Comparison of ENCODE assay signal across 8 cellular contexts in the genomic region with DNA sequence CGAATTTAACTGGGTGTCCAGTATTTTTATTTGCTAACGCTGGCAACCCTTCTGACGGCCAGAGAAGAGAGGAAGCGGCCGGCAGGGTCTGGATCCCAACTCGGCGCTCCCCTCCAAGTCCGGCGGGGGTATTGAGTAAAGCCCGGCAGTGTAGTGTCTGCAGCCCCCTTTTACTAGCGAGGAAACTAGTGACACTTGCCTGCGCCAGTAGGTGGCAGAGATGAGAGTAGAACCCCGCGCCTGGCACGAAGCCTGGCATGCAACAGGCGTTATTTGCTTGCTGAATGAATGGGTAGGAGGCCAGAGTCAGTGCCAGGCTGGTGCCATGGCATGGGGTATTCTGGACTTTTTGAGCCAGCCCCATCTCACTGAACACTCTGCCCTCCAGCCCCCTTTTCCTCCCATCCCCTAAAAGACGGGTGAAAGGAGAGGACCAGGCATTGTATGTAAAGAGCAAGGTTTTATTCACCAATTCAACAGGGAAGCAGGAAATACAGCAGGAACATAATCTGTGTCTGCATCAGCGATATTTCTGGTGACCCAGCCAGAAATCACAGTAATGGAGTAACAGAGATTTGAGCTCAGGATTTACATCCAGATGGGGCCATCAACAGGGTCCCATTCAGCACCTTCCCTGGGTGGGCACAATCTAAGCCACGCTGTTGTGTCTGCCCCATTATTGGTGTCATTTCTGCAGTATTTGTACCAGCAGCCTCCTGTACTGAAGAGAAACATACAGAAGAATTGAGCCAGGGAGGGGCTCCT. TPM values are rescaled to one million over a fixed set of nuclear protein-coding genes. Genes with fewer than 3 reads are reported as not detected.
DNase-seq lines count a peak whose midpoint lies in the region; ATAC-seq and TF ChIP-seq lines count a peak whose summit lies in the region.

No MANE protein-coding gene starts in this region.

- peaks cover 56% of the 10 kb centered on the region for H3K4me1 ChIP-seq in adipocyte (ENCODE audit: control insufficient read depth, insufficient read depth, low read length)
- peaks cover 0 to 69% (median 42%) of the 10 kb centered on the region in 12 donors for H3K4me1 ChIP-seq in heart left ventricle
- peaks cover 7% of the 10 kb centered on the region in 2 experiments for H3K4me1 ChIP-seq in trophoblast cell (ENCODE audit: control insufficient read depth in 1 of 2, insufficient read depth in 2 of 2, low read length in 2 of 2)
- peaks cover 11 to 31% (median 27%) of the 10 kb centered on the region in 4 donors for H3K4me1 ChIP-seq in transverse colon

- peak overlapping the region; percentile 97 for H3K9ac ChIP-seq in adipocyte (ENCODE audit: low read length)
- peak overlapping the region; percentile 20 for H3K9ac ChIP-seq in trophoblast cell (ENCODE audit: low read length)

- CTCF ChIA-PET in BJ (lab: Yijun Ruan, JAX) = interaction anchor here (0.7 to 3.2 kb wide), 11 partner anchors 9 to 274 kb away, joined by 3 to 22 read pairs (median 4); partner anchors contain the start of gene ZSCAN2

- H2BK12ac ChIP-seq in trophoblast cell (ENCODE audit: low read length) = no peak overlapping the region

- DNase-seq in BJ (ENCODE audit: low read depth) (no peak), NCI-H1105 treated with DMSO at 0.1 percent for 48 hours (lab: John Stamatoyannopoulos, UW) (peak; percentile 72), T follicular helper cell (ENCODE audit: low read depth) (peak; percentile 67), adipocyte (ENCODE audit: low read depth) (peak; percentile 92), heart left ventricle (peak; percentile 76 to 87 (median 82)), trophoblast cell (peak; percentile 23 to 69), transverse colon (peak; percentile 86)

- POLR2A ChIA-PET in BJ (lab: Charles Lee) = interaction anchor here (0.6 kb wide), 1 partner anchor 11 kb away, joined by 6 read pairs; no protein-coding TSS in a partner anchor

- H4K91ac ChIP-seq in trophoblast cell (ENCODE audit: low read depth, low read length) = no peak overlapping the region

- H3K23ac ChIP-seq in trophoblast cell (ENCODE audit: low read length) = no peak overlapping the region

- H3K9me3 ChIP-seq in adipocyte (ENCODE audit: control insufficient read depth, low read length) (no peaks in the 10 kb centered on the region), heart left ventricle (no peaks in the 10 kb centered on the region), trophoblast cell (ENCODE audit: insufficient read depth, low read depth, low read length) (no peaks in the 10 kb centered on the region), transverse colon (no peaks in the 10 kb centered on the region)

- H2AFZ ChIP-seq in trophoblast cell (ENCODE audit: insufficient read depth, low read length, poor library complexity) = no peak overlapping the region

- in situ Hi-C loops in transverse colon (cut with MboI; ENCODE audit: low pct_ligation_motif_present in 1 of 4, low pct_unique_long_range_greater_than_20kb in 1 of 4, low sequenced_read_pairs in 3 of 4) = loop anchor here in 1 of 4 donors (25.0 kb wide), 1 partner anchor 107 kb away; no protein-coding TSS in a partner anchor

- peaks cover 8% of the 10 kb centered on the region for H3K79me1 ChIP-seq in trophoblast cell (ENCODE audit: low read length)

- no peak overlapping the region for H4K12ac ChIP-seq in trophoblast cell (ENCODE audit: low read depth, low read length)

- no peak for TF ChIP-seq EP300 in transverse colon (IDR thresholded peaks at IDR 0.05; ENCODE audit: low read depth)

- no peak overlapping the region for H3K4ac ChIP-seq in trophoblast cell (ENCODE audit: low read depth, low read length)

- no peak overlapping the region for H2AK5ac ChIP-seq in trophoblast cell (ENCODE audit: low read length)

- no peak overlapping the region for H2BK120ac ChIP-seq in trophoblast cell (ENCODE audit: insufficient read depth, low read length, poor library complexity)

- peaks cover 2% of the 10 kb centered on the region; the same call in 1 of the 2 replicates for H3K36me3 ChIP-seq in BJ (ENCODE audit: control insufficient read depth, insufficient read depth, low read length)
- H3K36me3 ChIP-seq in adipocyte (ENCODE audit: control insufficient read depth, insufficient read depth, low read length, severe bottlenecking) = peaks cover 24% of the 10 kb centered on the region
- peaks cover 0 to 30% (median 28%) of the 10 kb centered on the region in 9 donors for H3K36me3 ChIP-seq in heart left ventricle
- peaks cover 12 to 13% of the 10 kb centered on the region in 2 experiments for H3K36me3 ChIP-seq in trophoblast cell (ENCODE audit: control insufficient read depth in 1 of 2, insufficient read depth in 2 of 2, low read length in 2 of 2)
- H3K36me3 ChIP-seq in transverse colon = peaks cover 0 to 10% (median under 1%) of the 10 kb centered on the region in 4 donors

- ATAC-seq in GM21526 (IDR thresholded peaks at IDR 0.05; ENCODE audit: low FRiP score, unreplicated experiment) = peak; percentile 36
- ATAC-seq in heart left ventricle = peak; percentile 26 to 62 (median 41)

- no peak overlapping the region for H3K14ac ChIP-seq in trophoblast cell (ENCODE audit: low read length)

- WGBS in heart left ventricle, 4 donors = 6 to 8% (median 7%) methylated on average over 18 to 19 of the region's 19 CpGs
- no CpG with 5 or more reads among the region's 19 CpGs for WGBS in trophoblast cell (ENCODE audit: extremely low coverage, insufficient coverage, insufficient read length)
- 1 to 6% methylated on average over 11 to 19 of the region's 19 CpGs for WGBS in transverse colon (ENCODE audit: low coverage in 1 of 2), 2 donors

- TF ChIP-seq POLR2A in heart left ventricle (IDR thresholded peaks at IDR 0.05) = no peak
- TF ChIP-seq POLR2A in transverse colon (IDR thresholded peaks at IDR 0.05) = no peak

- no peak overlapping the region for H2BK5ac ChIP-seq in trophoblast cell (ENCODE audit: low read depth, low read length, poor library complexity)

- H3K79me2 ChIP-seq in trophoblast cell (ENCODE audit: control insufficient read depth, insufficient read depth, low read length, poor library complexity) = peaks cover 8% of the 10 kb centered on the region

- peak overlapping the region; percentile 74 for H3K4me2 ChIP-seq in trophoblast cell (ENCODE audit: low read length)

- no peak overlapping the region for H3K18ac ChIP-seq in trophoblast cell (ENCODE audit: low read length)

- H3K4me3 ChIP-seq in BJ (ENCODE audit: low read depth, low read length) (peak overlapping the region; percentile 76), adipocyte (ENCODE audit: low read length) (peak overlapping the region; percentile 92), heart left ventricle (peak overlapping the region; percentile 48 to 89 (median 80)), trophoblast cell (ENCODE audit: low read depth, low read length) (peak overlapping the region; percentile 38), transverse colon (peak overlapping the region; percentile 72 to 88 (median 82))

- TF ChIP-seq CTCF in BJ (IDR thresholded peaks at IDR 0.05; ENCODE audit: insufficient read depth, low read depth, low read length) (peak; percentile 77), heart left ventricle (IDR thresholded peaks at IDR 0.05) (peak; percentile 41 to 74 (median 64)), transverse colon (IDR thresholded peaks at IDR 0.05) (peak; percentile 59 to 86 (median 62))

- H3K27me3 ChIP-seq in BJ (ENCODE audit: control insufficient read depth, insufficient read depth, low read length) (no peaks in the 10 kb centered on the region), adipocyte (replicated peaks; ENCODE audit: control insufficient read depth, insufficient read depth, low read length) (no peaks in the 10 kb centered on the region), heart left ventricle (no peaks in the 10 kb centered on the region), trophoblast cell (ENCODE audit: insufficient read depth, low read length) (no peaks in the 10 kb centered on the region), transverse colon (no peaks in the 10 kb centered on the region)

- intact Hi-C loops in heart left ventricle (cut with DNase I) (loop anchor here (1.0 to 10.0 kb wide), 20 partner anchors 22 to 280 kb away; partner anchors contain the start of genes ALPK3 (in 4 of the 10), SEC11A (in 3 of the 10), ZSCAN2 (in 3 of the 10) and ZNF592 (in 2 of the 10)), transverse colon (cut with DNase I; ENCODE audit: low total_unique reads) (no loop called here)

- H4K8ac ChIP-seq in trophoblast cell (ENCODE audit: low read depth, low read length) = peak overlapping the region; percentile 42

- H3K27ac ChIP-seq in heart left ventricle (peak overlapping the region; percentile 6 to 94 (median 88)), trophoblast cell (ENCODE audit: low read depth, low read length) (no peak overlapping the region), transverse colon (peak overlapping the region; percentile 87 to 97 (median 94))

RNA-seq across cellular contexts. Expression of gene WDR73, which starts 0.8 kb away (rescaled TPM):
- 19.7 and 21.1 TPM in 2 replicates for polyA plus RNA-seq in BJ (2011; rRNA removed)
- polyA minus RNA-seq in BJ (2011; rRNA and poly(A)+ RNA removed) = 13.9 and 18.8 TPM in 2 replicates
- total RNA-seq in heart left ventricle = 10 to 100 TPM in 8 of 9 donors, 1 to 10 TPM in 1; 8.7 to 22.2 (median 13.9) TPM
- 10 to 100 TPM in 1 of 2 donors, 1 to 10 TPM in 1; 9.2 to 20.6 TPM for polyA plus RNA-seq in heart left ventricle
- 12.8 and 12.9 TPM in 2 replicates for polyA plus RNA-seq in trophoblast cell (2013)
- total RNA-seq in transverse colon = 10 to 100 TPM; 12.7 to 37.4 (median 26.5) TPM

RNA-seq across cellular contexts. Expression of gene NMB, which starts 3.1 kb away (rescaled TPM):
- polyA plus RNA-seq in BJ (2011; rRNA removed) = 2.9 and 4.3 TPM in 2 replicates
- 1.1 and 1.2 TPM in 2 replicates for polyA minus RNA-seq in BJ (2011; rRNA and poly(A)+ RNA removed)
- total RNA-seq in heart left ventricle = 1 to 10 TPM; 1.4 to 8.6 (median 2.8) TPM
- polyA plus RNA-seq in heart left ventricle = 1 to 10 TPM; 3.9 to 6.6 TPM
- polyA plus RNA-seq in trophoblast cell (2013) = 9.5 and 10.1 TPM in 2 replicates
- 1 to 10 TPM in 2 of 4 donors, not detected in 2; 2.3 to 2.4 TPM for total RNA-seq in transverse colon

RNA-seq across cellular contexts. Expression of gene ZSCAN2, which starts 54.1 kb away (rescaled TPM):
- polyA plus RNA-seq in BJ (2011; rRNA removed) = 5.9 and 6.3 TPM in 2 replicates
- 5.2 and 6.2 TPM in 2 replicates for polyA minus RNA-seq in BJ (2011; rRNA and poly(A)+ RNA removed)
- total RNA-seq in heart left ventricle = 10 to 100 TPM in 1 of 9 donors, 1 to 10 TPM in 8; 4.6 to 10.6 (median 6.3) TPM
- 1 to 10 TPM; 4.3 to 4.5 TPM for polyA plus RNA-seq in heart left ventricle
- 10.0 and 10.5 TPM in 2 replicates for polyA plus RNA-seq in trophoblast cell (2013)
- 10 to 100 TPM in 1 of 4 donors, 1 to 10 TPM in 3; 1.1 to 55.9 (median 8.1) TPM for total RNA-seq in transverse colon

Comparison
In these comparisons a context has a peak if more than half of its experiments do, and no peak if none do; other contexts are left out.
1. H3K4me3 ChIP-seq: peak in every context shown above with its lines; median percentile 92 in adipocyte; 82 in transverse colon; 80 in heart left ventricle; 76 in BJ; 38 in trophoblast cell.